In genomic region chr5:149288437-149288836, GRCh38 we compare ENCODE assay signal across 13 cellular contexts. TPM values are rescaled to one million over a fixed set of nuclear protein-coding genes. Genes with fewer than 3 reads are reported as not detected.
DNase-seq lines count a peak whose midpoint lies in the region; ATAC-seq and TF ChIP-seq lines count a peak whose summit lies in the region.
"Had no signal": no experiment of that assay in that cellular context is flagged by ENCODE, and none has a peak within 500 bp of the region (broad histone marks: within the 10 kb centered on the region; RNA-seq: fewer than 3 reads in every experiment).

No MANE protein-coding gene starts in this region.

- no peaks in the 10 kb centered on the region for H3K9me3 ChIP-seq in SJSA1 (replicated peaks)
- H3K9me3 ChIP-seq in mucosa of rectum (ENCODE audit: control insufficient read depth in 2 of 2, low read length in 2 of 2) = no peaks in the 10 kb centered on the region
- H3K9me3 ChIP-seq in upper lobe of left lung = no peaks in the 10 kb centered on the region
- H3K9me3 ChIP-seq: BE2C, thoracic aorta had no signal

- TF ChIP-seq EP300 in upper lobe of left lung (IDR thresholded peaks at IDR 0.05) = peak in 2 of 4 donors; percentile 9 to 14

- TF ChIP-seq CTCF in upper lobe of left lung (IDR thresholded peaks at IDR 0.05) = no peak

- DNase-seq in SJSA1 (ENCODE audit: low read depth in 1 of 2, low spot score in 2 of 2) (peak; percentile 95 to 96), glomerular endothelial cell (ENCODE audit: extremely low read depth, low read depth, low spot score) (peak; percentile 89), upper lobe of left lung (no peak), COLO829 (ENCODE audit: low spot score) (no peak)
- no peak for DNase-seq in stimulated activated naive CD4-positive, alpha-beta T cell treated with Interleukin-2 at 50 U/mL for 16 hours (lab: John Stamatoyannopoulos, UW)
- DNase-seq: BE2C; DND-41; mammary epithelial cell; NCI-H2029 treated with DMSO at 0.1 percent for 48 hours; NK-92 treated with Interleukin-12 subunit alpha and Interleukin-12 subunit beta, amount 100 ng/mL, for 24 hours had no signal

- 49 to 61% methylated on average over 8 of the region's 8 CpGs for WGBS in upper lobe of left lung, 2 donors

- no peak for TF ChIP-seq POLR2A in upper lobe of left lung (IDR thresholded peaks at IDR 0.05)

- H3K27ac ChIP-seq in SJSA1 = peak overlapping the region; percentile 96
- peak overlapping the region; percentile 32 to 40 for H3K27ac ChIP-seq in mucosa of rectum (ENCODE audit: low read depth in 2 of 2, low read length in 2 of 2)
- peak overlapping the region; percentile 67 to 81 (median 78) for H3K27ac ChIP-seq in upper lobe of left lung

- H3K36me3 ChIP-seq in SJSA1 (peaks cover 4% of the 10 kb centered on the region; the same call in 1 of the 2 replicates), mucosa of rectum (ENCODE audit: control insufficient read depth in 2 of 2, insufficient read depth in 2 of 2, low read length in 2 of 2) (no peaks in the 10 kb centered on the region), upper lobe of left lung (no peaks in the 10 kb centered on the region)
- H3K36me3 ChIP-seq: BE2C, thoracic aorta had no signal

- H3K27me3 ChIP-seq in SJSA1 (replicated peaks) = no peaks in the 10 kb centered on the region
- H3K27me3 ChIP-seq in mucosa of rectum (ENCODE audit: control insufficient read depth in 2 of 2, insufficient read depth in 2 of 2, low read length in 2 of 2) = no peaks in the 10 kb centered on the region
- no peaks in the 10 kb centered on the region for H3K27me3 ChIP-seq in upper lobe of left lung
- H3K27me3 ChIP-seq: BE2C had no signal

- H3K4me1 ChIP-seq in SJSA1 (replicated peaks) (peaks cover 22% of the 10 kb centered on the region), mucosa of rectum (ENCODE audit: control insufficient read depth in 2 of 2, insufficient read depth in 2 of 2, low read length in 2 of 2) (no peaks in the 10 kb centered on the region), upper lobe of left lung (peaks cover 8 to 44% (median 22%) of the 10 kb centered on the region in 4 donors)
- H3K4me1 ChIP-seq: BE2C had no signal

- H3K9ac ChIP-seq in mucosa of rectum (ENCODE audit: low read depth in 1 of 2, low read length in 2 of 2) = no peak overlapping the region

- H3K4me3 ChIP-seq in SJSA1 (no peak overlapping the region), mucosa of rectum (ENCODE audit: low read length in 2 of 2) (no peak overlapping the region), upper lobe of left lung (no peak overlapping the region)

- peak; percentile 45 to 49 for ATAC-seq in upper lobe of left lung (ENCODE audit: low FRiP score in 2 of 2)
- no peak for ATAC-seq in HG03469 (IDR thresholded peaks at IDR 0.05; ENCODE audit: unreplicated experiment)

RNA-seq across cellular contexts. Expression of gene AFAP1L1, which starts 16.8 kb away (rescaled TPM):
- 26.6 and 33.2 TPM in 2 replicates for total RNA-seq in SJSA1 (2014; rRNA removed; shearing (Covaris generic))
- total RNA-seq in glomerular endothelial cell = 156 and 274 TPM in 2 replicates
- total RNA-seq in upper lobe of left lung = 10 to 100 TPM; 15.1 to 40.8 (median 26.5) TPM

RNA-seq across cellular contexts. Expression of gene GRPEL2, which starts 56.9 kb away (rescaled TPM):
- total RNA-seq in SJSA1 (2014; rRNA removed; shearing (Covaris generic)) = 29.6 and 35.0 TPM in 2 replicates
- total RNA-seq in glomerular endothelial cell (16.6 and 51.3 TPM in 2 replicates), upper lobe of left lung (10 to 100 TPM in 4 of 6 donors, 1 to 10 TPM in 2; 7.3 to 22.1 (median 12.9) TPM)

Comparison
In these comparisons a context has a peak if more than half of its experiments do, and no peak if none do; other contexts are left out.
1. DNase-seq: peak in SJSA1 (2 of 2) and glomerular endothelial cell (single experiment); none in upper lobe of left lung (0 of 2), stimulated activated naive CD4-positive, alpha-beta T cell treated with Interleukin-2 at 50 U/mL for 16 hours (single experiment) and COLO829 (single experiment).
2. H3K27ac ChIP-seq: peak in every context shown above with its lines; median percentile 96 in SJSA1; 78 in upper lobe of left lung; 36 in mucosa of rectum.